20 cellular contexts compared by ENCODE assay signal in genomic region chr3:116270053-116270452, GRCh38.
DNase-seq lines count a peak whose midpoint lies in the region; FAIRE-seq and TF ChIP-seq lines count a peak whose summit lies in the region.
"Had no signal": no experiment of that assay in that cellular context is flagged by ENCODE, and none has a peak within 500 bp of the region (broad histone marks: within the 10 kb centered on the region; RNA-seq: fewer than 3 reads in every experiment).

No MANE protein-coding gene starts in this region.

- H3K36me3 ChIP-seq in GM23248 (ENCODE audit: low read depth) (no peaks in the 10 kb centered on the region), SK-N-MC (ENCODE audit: insufficient read depth, low read length) (no peaks in the 10 kb centered on the region), endothelial cell of umbilical vein (ENCODE audit: control insufficient read depth in 2 of 2, extremely low read depth in 1 of 2, insufficient read depth in 2 of 2, low read length in 2 of 2) (no peaks in the 10 kb centered on the region)

- no peaks in the 10 kb centered on the region for H3K9me2 ChIP-seq in GM23248 (ENCODE audit: insufficient read depth)

- FAIRE-seq in endothelial cell of umbilical vein (lab: Jason Lieb, UNC): no peak
- FAIRE-seq: GM12891, H1 had no signal

- no peak overlapping the region for H3K4me2 ChIP-seq in GM23248 (ENCODE audit: unreplicated experiment)
- no peak overlapping the region for H3K4me2 ChIP-seq in endothelial cell of umbilical vein (ENCODE audit: insufficient read depth, low read length)

- no peaks in the 10 kb centered on the region for H3K9me3 Mint-ChIP-seq in CD14-positive monocyte

- POLR2A ChIA-PET in endothelial cell of umbilical vein (lab: Charles Lee): no interaction called here

- H3K27me3 Mint-ChIP-seq in CD14-positive monocyte (ENCODE audit: low read depth in 3 of 3): peaks cover 0 to 2% (median 2%) of the 10 kb centered on the region in 3 donors
- H3K27me3 Mint-ChIP-seq: IgD-negative memory B cell had no signal

- WGBS in GM23248 (ENCODE audit: low coverage in 1 of 2, low lambda C conversion rate in 2 of 2, missing lambda C conversion rate in 2 of 2), 2 experiments: 49 to 59% methylated on average over 2 of the region's 2 CpGs

- H3K4me3 Mint-ChIP-seq in CD14-positive monocyte: no peak overlapping the region
- H3K4me3 Mint-ChIP-seq: IgD-negative memory B cell had no signal

- H3K27ac ChIP-seq in GM23248 (no peak overlapping the region), SK-N-MC (peak overlapping the region; percentile 90), endothelial cell of umbilical vein (ENCODE audit: insufficient read depth, low read depth, low read length) (no peak overlapping the region)
- H3K27ac ChIP-seq: C4-2B had no signal

- no peaks in the 10 kb centered on the region for H3K36me3 Mint-ChIP-seq in CD14-positive monocyte
- H3K36me3 Mint-ChIP-seq: IgD-negative memory B cell had no signal

- H3K4me3 ChIP-seq in GM23248 (no peak overlapping the region), SK-N-MC (no peak overlapping the region), endothelial cell of umbilical vein (replicated peaks in 1 of 3; ENCODE audit: insufficient read depth in 1 of 3, low read depth in 1 of 3, low read length in 3 of 3) (no peak overlapping the region)

- no peaks in the 10 kb centered on the region for H3K4me1 Mint-ChIP-seq in CD14-positive monocyte
- H3K4me1 Mint-ChIP-seq: IgD-negative memory B cell had no signal

- DNase-seq in GM23248 (peak; percentile 14), SK-N-MC (ENCODE audit: low read depth, low spot score) (no peak), endothelial cell of umbilical vein (ENCODE audit: low read depth, low spot score) (peak; percentile 10), AML-193 (lab: John Stamatoyannopoulos, UW) (no peak), D341Med (ENCODE audit: low spot score) (no peak), CD14-positive monocyte (ENCODE audit: low spot score) (no peak), NCI-H2107 (lab: John Stamatoyannopoulos, UW) (no peak)
- DNase-seq: ACHN, Karpas-422, MV-4-11, NCI-H1105 treated with DMSO at 0.1 percent for 48 hours, NCI-H2029 treated with DMSO at 0.1 percent for 48 hours, NCI-H2171, NCI-H345, NCI-H524, Right ventricle myocardium superior had no signal

- H3K79me2 ChIP-seq in GM23248 (ENCODE audit: insufficient read depth) (no peaks in the 10 kb centered on the region), endothelial cell of umbilical vein (ENCODE audit: control insufficient read depth, insufficient read depth, low read length) (no peaks in the 10 kb centered on the region)

- TF ChIP-seq CTCF in endothelial cell of umbilical vein (IDR thresholded peaks at IDR 0.05; ENCODE audit: extremely low read depth in 1 of 2, insufficient read depth in 1 of 2, low read depth in 1 of 2, low read length in 2 of 2): no peak
- no peak for TF ChIP-seq CTCF in CD14-positive monocyte (IDR thresholded peaks at IDR 0.05)

- H3K9me3 ChIP-seq in GM23248 (ENCODE audit: low read depth) (no peaks in the 10 kb centered on the region), SK-N-MC (ENCODE audit: low read depth, low read length) (no peaks in the 10 kb centered on the region), endothelial cell of umbilical vein (replicated peaks; ENCODE audit: control insufficient read depth, insufficient read depth, low read length) (no peaks in the 10 kb centered on the region)

- CTCF ChIA-PET in endothelial cell of umbilical vein (lab: Charles Lee): no interaction called here

- dilution Hi-C loops in endothelial cell of umbilical vein (cut with MboI; ENCODE audit: extremely low pct_ligation_motif_present, low sequenced_read_pairs): no loop called here

- H3K4me1 ChIP-seq in GM23248 (ENCODE audit: insufficient read depth) (no peaks in the 10 kb centered on the region), endothelial cell of umbilical vein (ENCODE audit: control insufficient read depth, extremely low read depth, insufficient read depth, low read length) (peaks cover 7% of the 10 kb centered on the region)

- H2AFZ ChIP-seq in GM23248 (no peak overlapping the region), endothelial cell of umbilical vein (ENCODE audit: low read depth, low read length) (no peak overlapping the region)

- H3F3A ChIP-seq in GM23248 (ENCODE audit: insufficient read depth): 0 out of 2 replicates have a peak, but pooled peaks cover 5% of the 10 kb centered on the region

- in situ Hi-C loops in GM23248 (cut with MboI): no loop called here

- H3K27ac Mint-ChIP-seq in CD14-positive monocyte: no peak overlapping the region
- H3K27ac Mint-ChIP-seq: IgD-negative memory B cell had no signal

- H3K27me3 ChIP-seq in GM23248 (replicated peaks; ENCODE audit: insufficient read depth) (no peaks in the 10 kb centered on the region), endothelial cell of umbilical vein (ENCODE audit: control insufficient read depth in 2 of 2, insufficient read depth in 2 of 2, low read length in 2 of 2) (no peaks in the 10 kb centered on the region)

- H3K9me1 ChIP-seq in endothelial cell of umbilical vein (replicated peaks; ENCODE audit: control insufficient read depth, extremely low read depth, insufficient read depth, low read length): no peaks in the 10 kb centered on the region

- H3K9ac ChIP-seq in GM23248 (no peak overlapping the region), SK-N-MC (ENCODE audit: insufficient read length) (no peak overlapping the region), endothelial cell of umbilical vein (replicated peaks; ENCODE audit: extremely low read depth, insufficient read depth, low read length) (no peak overlapping the region)

- no TSS peak for BruUV-seq in endothelial cell of umbilical vein (replicated peaks; lab: Mats Ljungman, UMichigan)

- intact Hi-C loops in endothelial cell of umbilical vein (cut with micrococcal nuclease) (no loop called here), CD14-positive monocyte (cut with micrococcal nuclease) (no loop called here)

- no peaks in the 10 kb centered on the region for H4K20me1 ChIP-seq in GM23248 (ENCODE audit: insufficient read depth)
- H4K20me1 ChIP-seq in endothelial cell of umbilical vein (replicated peaks; ENCODE audit: control insufficient read depth, extremely low read depth, insufficient read depth, low read length): no peaks in the 10 kb centered on the region

- TF ChIP-seq POLR2A in endothelial cell of umbilical vein (IDR thresholded peaks at IDR 0.05; ENCODE audit: low read depth, low read length): no peak

TF ChIP-seq in endothelial cell of umbilical vein, 7 proteins besides CTCF, POLR2A, EP300 and RAD21:
- TF ChIP-seq MAX (IDR thresholded peaks at IDR 0.05; ENCODE audit: insufficient read depth, insufficient read length) (no peak), FOS (IDR thresholded peaks at IDR 0.05; ENCODE audit: borderline replicate concordance, insufficient read depth, low read length) (peak; percentile 71), EZH2 (IDR thresholded peaks at IDR 0.05; ENCODE audit: borderline replicate concordance, low read depth, low read length, severe bottlenecking) (no peak), POLR2AphosphoS5 (IDR thresholded peaks at IDR 0.05; ENCODE audit: insufficient read depth, low read depth, low read length) (no peak), JUN (IDR thresholded peaks at IDR 0.05; ENCODE audit: borderline replicate concordance, insufficient read depth, insufficient read length, low read depth) (no peak), MYC (IDR thresholded peaks at IDR 0.05; ENCODE audit: low read depth, low read length) (no peak), GATA2 (IDR thresholded peaks at IDR 0.05; ENCODE audit: insufficient read depth, insufficient read length, low read depth, low read length) (peak; percentile 79)
TF ChIP-seq in endothelial cell of umbilical vein: peak in this region for 2.

Comparison
In these comparisons a context has a peak if more than half of its experiments do, and no peak if none do; other contexts are left out.
1. DNase-seq: peak in GM23248 (single experiment) and endothelial cell of umbilical vein (single experiment); none in SK-N-MC (single experiment), AML-193 (0 of 2), D341Med (single experiment), CD14-positive monocyte (single experiment) and NCI-H2107 (single experiment).